Comparison of ENCODE assay signal across 30 cellular contexts in the genomic region with DNA sequence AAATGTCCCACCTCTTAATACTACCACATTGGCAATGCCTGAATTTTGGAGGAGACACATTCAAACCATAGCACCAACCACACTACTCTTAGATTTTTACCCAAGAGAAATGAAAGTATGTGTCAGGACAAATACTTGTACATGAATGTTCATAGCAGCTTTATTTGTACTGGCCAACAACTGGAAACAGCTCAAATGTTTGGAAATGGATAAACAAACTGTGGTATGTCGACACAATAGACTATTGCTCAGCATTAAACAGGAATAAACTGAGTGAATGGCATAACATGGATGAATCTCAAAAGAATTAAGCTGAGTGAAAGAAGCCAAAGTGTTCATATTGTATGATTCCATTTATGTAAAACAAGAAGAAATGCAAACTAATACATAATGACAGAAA. TPM values are rescaled to one million over a fixed set of nuclear protein-coding genes. Genes with fewer than 3 reads are reported as not detected.
"Had no signal": no experiment of that assay in that cellular context is flagged by ENCODE, and none has a peak within 500 bp of the region (broad histone marks: within the 10 kb centered on the region; RNA-seq: fewer than 3 reads in every experiment).

No MANE protein-coding gene starts in this region.

- H3K4me2 ChIP-seq: neural progenitor cell had no signal

- DNase-seq: hippocampal formation; kidney glomerular epithelial cell; left cardiac atrium; left lung; mesendoderm; naive B cell; natural killer cell; nephron progenitor cell; occipital lobe; stimulated activated CD4-positive, alpha-beta T cell treated with anti-CD3 and anti-CD28 coated beads, Interleukin-12 subunit alpha, Interleukin-12 subunit beta, amount 100 ng/mL, for 4 hours; stimulated activated CD4-positive, alpha-beta T cell treated with anti-CD3 and anti-CD28 coated beads, Interleukin-15, amount 100 ng/mL, for 24 hours; stimulated activated CD4-positive, alpha-beta T cell treated with anti-CD3 and anti-CD28 coated beads, Interleukin-2, amount 100 ng/mL, for 24 hours; stimulated activated CD4-positive, alpha-beta T cell treated with anti-CD3 and anti-CD28 coated beads, Interleukin-4, amount 100 ng/mL, for 1 hour; stimulated activated naive B cell treated with anti-CD40 and anti-IgM and Interleukin-4, amounts not matched to agents 10 μg/mL and 1 μg/mL and 100 μg/mL, for 72 hours; stimulated activated naive CD8-positive, alpha-beta T cell treated with anti-CD3 and anti-CD28 coated beads, Interleukin-15, Interleukin-2, amounts not matched to agents 100 U/mL and 50 U/mL, for 24 hours; stomach; testis; thyroid gland; transverse colon; upper lobe of left lung had no signal

- FAIRE-seq: keratinocyte had no signal

- ATAC-seq: left cardiac atrium; left lung; natural killer cell; sciatic nerve; stimulated activated naive B cell treated with anti-CD40 and anti-IgM and Interleukin-4, amounts not matched to agents 10 μg/mL and 1 μg/mL and 100 μg/mL, for 72 hours; stimulated activated naive CD8-positive, alpha-beta T cell treated with anti-CD3 and anti-CD28 coated beads, Interleukin-15, Interleukin-2, amounts not matched to agents 100 U/mL and 50 U/mL, for 24 hours had no signal

- H3K9ac ChIP-seq: neural progenitor cell, parathyroid adenoma had no signal

- H2AFZ ChIP-seq: neural progenitor cell, parathyroid adenoma had no signal

- H3K79me2 ChIP-seq: parathyroid adenoma had no signal

- H3K36me3 ChIP-seq: left lung, neutrophil, right atrium auricular region, stomach, thyroid gland, transverse colon, upper lobe of left lung, vagina had no signal

- H3K27ac ChIP-seq: left lung, neural progenitor cell, neutrophil, parathyroid adenoma, right atrium auricular region, skin epidermis, stomach, testis, thyroid gland, transverse colon, upper lobe of left lung, vagina had no signal

- H3K27me3 ChIP-seq: left lung, neural progenitor cell, neutrophil, right atrium auricular region, testis, thyroid gland, transverse colon, upper lobe of left lung, vagina had no signal

- H3K9me3 ChIP-seq: left lung, neutrophil, right atrium auricular region, stomach, testis, thyroid gland, transverse colon, upper lobe of left lung, vagina had no signal

- H3K4me3 ChIP-seq: left lung, lung, neural progenitor cell, right atrium auricular region, skin epidermis, stomach, testis, thyroid gland, transverse colon, upper lobe of left lung, vagina had no signal

- H3K4me1 ChIP-seq: left lung, neural progenitor cell, parathyroid adenoma, right atrium auricular region, stomach, testis, thyroid gland, transverse colon, upper lobe of left lung, vagina had no signal

RNA-seq across cellular contexts. Expression of a gene that starts 18.5 kb away (rescaled TPM):
- total RNA-seq: osteocyte had no signal
